Comparison of ENCODE assay signal across 8 cellular contexts in the genomic region with DNA sequence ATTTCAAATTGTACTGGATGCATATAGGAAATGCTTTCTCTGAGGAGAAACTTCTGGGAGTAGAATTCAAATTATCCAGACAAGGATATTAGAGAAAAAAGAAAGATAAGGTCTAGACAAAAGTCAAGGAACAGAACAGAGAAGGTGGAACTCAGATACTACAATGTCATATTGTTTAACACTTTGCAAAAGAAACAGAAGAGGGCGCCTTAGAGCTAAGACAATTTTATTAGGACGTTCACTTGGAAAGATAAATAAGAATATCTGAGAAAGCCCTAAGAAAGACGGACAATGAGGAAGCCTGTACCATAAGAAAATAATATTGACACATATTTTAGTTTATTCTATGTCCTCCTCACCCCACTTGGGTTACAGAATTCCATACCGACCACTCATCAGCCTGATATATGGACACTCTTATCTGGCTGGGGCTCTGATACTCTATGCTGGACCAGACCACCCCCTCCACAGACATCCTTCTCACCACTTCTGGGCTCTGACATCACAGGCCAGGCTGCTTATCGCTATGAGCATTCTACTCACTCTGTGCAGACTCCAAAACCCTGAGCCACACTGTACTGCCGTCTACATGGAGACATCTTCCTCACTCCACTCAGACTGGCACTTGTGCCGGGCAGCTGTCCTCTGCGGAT. TPM values are rescaled to one million over a fixed set of nuclear protein-coding genes. Genes with fewer than 3 reads are reported as not detected.
DNase-seq lines count a peak whose midpoint lies in the region; ATAC-seq and TF ChIP-seq lines count a peak whose summit lies in the region.

No MANE protein-coding gene starts in this region.

- H3K27me3 ChIP-seq in RWPE2 (ENCODE audit: insufficient read depth, poor library complexity, severe bottlenecking), result no peaks in the 10 kb centered on the region
- H3K27me3 ChIP-seq in fibroblast of lung (ENCODE audit: control insufficient read depth, insufficient read depth, low read length), result no peaks in the 10 kb centered on the region
- H3K27me3 ChIP-seq in parathyroid adenoma (ENCODE audit: control insufficient read depth, insufficient read depth, low read length), result no peaks in the 10 kb centered on the region

- H3K4me2 ChIP-seq in fibroblast of lung (ENCODE audit: extremely low read depth, insufficient read depth, low read length), result no peak overlapping the region
- no peak overlapping the region for H3K4me2 ChIP-seq in parathyroid adenoma (ENCODE audit: low read length)

- H3K36me3 ChIP-seq in RWPE2 (ENCODE audit: low read depth), result no peaks in the 10 kb centered on the region
- no peaks in the 10 kb centered on the region for H3K36me3 ChIP-seq in fibroblast of lung (ENCODE audit: control insufficient read depth, insufficient read depth, low read length)
- no peaks in the 10 kb centered on the region for H3K36me3 ChIP-seq in parathyroid adenoma (ENCODE audit: control insufficient read depth, insufficient read depth, low read length)

- H3K27ac ChIP-seq in RWPE2 (ENCODE audit: poor library complexity, severe bottlenecking) (no peak overlapping the region), fibroblast of lung (ENCODE audit: insufficient read depth, low read length) (no peak overlapping the region), parathyroid adenoma (no peak overlapping the region)

- H3K9me3 ChIP-seq in RWPE2 (ENCODE audit: severe bottlenecking) (no peaks in the 10 kb centered on the region), fibroblast of lung (ENCODE audit: control insufficient read depth, insufficient read depth, low read depth, low read length) (no peaks in the 10 kb centered on the region), parathyroid adenoma (ENCODE audit: control insufficient read depth, low read length) (no peaks in the 10 kb centered on the region)

- H3K4me3 ChIP-seq in RWPE2 (ENCODE audit: severe bottlenecking), result no peak overlapping the region
- H3K4me3 ChIP-seq in fibroblast of lung (replicated peaks in 1 of 4; ENCODE audit: control extremely low read depth in 1 of 4, insufficient read depth in 1 of 4, low read depth in 3 of 4, low read length in 4 of 4), result no peak overlapping the region
- H3K4me3 ChIP-seq in parathyroid adenoma (ENCODE audit: low read depth, low read length), result no peak overlapping the region

- H3K9ac ChIP-seq in fibroblast of lung (ENCODE audit: insufficient read depth, low read length) (no peak overlapping the region), parathyroid adenoma (no peak overlapping the region)

- ATAC-seq in RWPE2 (ENCODE audit: low read depth) (peak; percentile 41; the same call in 1 of the 3 replicates), HG03520 (IDR thresholded peaks at IDR 0.05; ENCODE audit: unreplicated experiment) (no peak), HG02938 (IDR thresholded peaks at IDR 0.05; ENCODE audit: unreplicated experiment) (no peak)

- no peaks in the 10 kb centered on the region for H4K20me1 ChIP-seq in fibroblast of lung (ENCODE audit: control insufficient read depth, extremely low read depth, insufficient read depth, low read length)

- H3K27ac Mint-ChIP-seq in CD14-positive monocyte, result no peak overlapping the region
- no peak overlapping the region for H3K27ac Mint-ChIP-seq in HFFc6

- H3K36me3 Mint-ChIP-seq in CD14-positive monocyte (no peaks in the 10 kb centered on the region), HFFc6 (ENCODE audit: low read depth) (no peaks in the 10 kb centered on the region)

- H3K4me1 Mint-ChIP-seq in CD14-positive monocyte, result peaks cover 11% of the 10 kb centered on the region
- peaks cover 21% of the 10 kb centered on the region for H3K4me1 Mint-ChIP-seq in HFFc6 (ENCODE audit: low read depth)

- TF ChIP-seq CTCF in CD14-positive monocyte (IDR thresholded peaks at IDR 0.05) (peak; percentile 76), HFFc6 (IDR thresholded peaks at IDR 0.05) (peak; percentile 80), RWPE2 (IDR thresholded peaks at IDR 0.05; ENCODE audit: poor library complexity, severe bottlenecking) (peak; percentile 83), fibroblast of lung (conservative IDR thresholded peaks at IDR 0.05 in 1 of 2, IDR thresholded peaks at IDR 0.05 in 1 of 2; ENCODE audit: low read depth in 1 of 2, low read length in 2 of 2) (peak; percentile 33 to 63), parathyroid adenoma (IDR thresholded peaks at IDR 0.05) (peak; percentile 37)

- no peaks in the 10 kb centered on the region for H3K9me3 Mint-ChIP-seq in CD14-positive monocyte
- no peaks in the 10 kb centered on the region for H3K9me3 Mint-ChIP-seq in HFFc6

- intact Hi-C loops in CD14-positive monocyte (cut with micrococcal nuclease), result loop anchor here (10.0 kb wide), 2 partner anchors 175 to 845 kb away; no protein-coding TSS in a partner anchor

- no peaks in the 10 kb centered on the region for H3K79me2 ChIP-seq in fibroblast of lung (ENCODE audit: control insufficient read depth, insufficient read depth, low read length)
- H3K79me2 ChIP-seq in parathyroid adenoma, result no peaks in the 10 kb centered on the region

- H3K4me1 ChIP-seq in RWPE2 (ENCODE audit: insufficient read depth, poor library complexity, severe bottlenecking) (peaks cover 4% of the 10 kb centered on the region), fibroblast of lung (ENCODE audit: control insufficient read depth, extremely low read depth, insufficient read depth, low read length) (no peaks in the 10 kb centered on the region), parathyroid adenoma (no peaks in the 10 kb centered on the region)

- H3K27me3 Mint-ChIP-seq in CD14-positive monocyte (ENCODE audit: low read depth in 3 of 3) (peaks cover 5 to 9% (median 5%) of the 10 kb centered on the region in 3 donors), HFFc6 (ENCODE audit: insufficient read depth) (peaks cover 2% of the 10 kb centered on the region; the same call in 1 of the 2 replicates)

- H2AFZ ChIP-seq in fibroblast of lung (ENCODE audit: low read length) (no peak overlapping the region), parathyroid adenoma (no peak overlapping the region)

- H3K4me3 Mint-ChIP-seq in CD14-positive monocyte (no peak overlapping the region), HFFc6 (no peak overlapping the region)

- no peak for DNase-seq in CD14-positive monocyte (ENCODE audit: low spot score)
- peak; percentile 56 for DNase-seq in HFFc6
- DNase-seq in RWPE2 (ENCODE audit: low spot score), result no peak
- peak; percentile 46 to 57 for DNase-seq in fibroblast of lung (ENCODE audit: low read depth in 2 of 2)
- no peak for DNase-seq in GM19240 (ENCODE audit: insufficient read length, low spot score)

RNA-seq across cellular contexts. Expression of gene AK3, which starts 9.1 kb away (rescaled TPM):
- polyA plus RNA-seq in CD14-positive monocyte (10 to 100 TPM; 13.8 to 14.5 TPM), fibroblast of lung (56.3 and 66.3 TPM in 2 replicates)
- total RNA-seq in HFFc6 (2021; fragmentation: NEBNext Ultra II Directional; extraction: Animal tissue kit (Norgen Biotek cat#: 25700)), result 10 to 100 TPM; 42.2 to 46.0 (median 43.5) TPM
- 53.9 and 90.3 TPM in 2 replicates for total RNA-seq in fibroblast of lung
- 44.2 and 50.3 TPM in 2 replicates for polyA plus RNA-seq in fibroblast of lung (2012)
- polyA minus RNA-seq in fibroblast of lung (ENCODE audit: low replicate concordance), result 8.2 and 13.4 TPM in 2 replicates

RNA-seq across cellular contexts. Expression of gene RCL1, which starts 42.6 kb away (rescaled TPM):
- 1 to 10 TPM; 3.0 TPM for polyA plus RNA-seq in CD14-positive monocyte
- 1 to 10 TPM; 7.4 to 9.8 (median 8.1) TPM for total RNA-seq in HFFc6 (2021; fragmentation: NEBNext Ultra II Directional; extraction: Animal tissue kit (Norgen Biotek cat#: 25700))
- total RNA-seq in fibroblast of lung, result 13.6 and 14.5 TPM in 2 replicates
- 5.0 and 8.8 TPM in 2 replicates for polyA plus RNA-seq in fibroblast of lung
- 3.7 and 9.1 TPM in 2 replicates for polyA plus RNA-seq in fibroblast of lung (2012)
- 13.3 and 14.2 TPM in 2 replicates for polyA minus RNA-seq in fibroblast of lung (ENCODE audit: low replicate concordance)

Comparison
In these comparisons a context has a peak if more than half of its experiments do, and no peak if none do; other contexts are left out.
1. DNase-seq: peak in HFFc6 (single experiment) and fibroblast of lung (2 of 2); none in CD14-positive monocyte (single experiment), RWPE2 (single experiment) and GM19240 (single experiment).
2. Peak in every context shown above with its lines, with median percentiles within 50 percentile points of each other: CTCF ChIP-seq.